ENCODE assay signal across 3 cellular contexts in the genomic region with DNA sequence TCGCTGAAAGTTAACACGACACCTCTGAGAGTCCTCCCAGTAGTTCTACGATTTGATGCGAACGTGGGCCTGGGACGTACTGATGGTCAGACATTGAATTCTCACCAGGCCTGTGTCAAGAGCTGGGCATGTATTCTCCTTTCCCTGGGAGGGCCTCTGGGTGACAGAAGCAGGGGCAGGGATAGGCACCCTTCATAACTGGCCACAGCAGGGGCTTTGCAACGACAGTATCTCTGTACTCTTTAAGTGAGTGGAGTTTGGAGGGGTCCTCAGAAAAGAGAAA.
TF ChIP-seq lines count a peak whose summit lies in the region.

No MANE protein-coding gene starts in this region.

TF ChIP-seq in A549, 52 proteins besides CTCF, POLR2A, EP300 and RAD21 (continued from another document):
- no peak for TF ChIP-seq SMC3 (IDR thresholded peaks at IDR 0.05)
TF ChIP-seq in A549: peak in this region for 0.

TF ChIP-seq in HEK293, 187 proteins besides CTCF, POLR2A, EP300 and RAD21 (continued from another document):
- TF ChIP-seq, protein P1, sequence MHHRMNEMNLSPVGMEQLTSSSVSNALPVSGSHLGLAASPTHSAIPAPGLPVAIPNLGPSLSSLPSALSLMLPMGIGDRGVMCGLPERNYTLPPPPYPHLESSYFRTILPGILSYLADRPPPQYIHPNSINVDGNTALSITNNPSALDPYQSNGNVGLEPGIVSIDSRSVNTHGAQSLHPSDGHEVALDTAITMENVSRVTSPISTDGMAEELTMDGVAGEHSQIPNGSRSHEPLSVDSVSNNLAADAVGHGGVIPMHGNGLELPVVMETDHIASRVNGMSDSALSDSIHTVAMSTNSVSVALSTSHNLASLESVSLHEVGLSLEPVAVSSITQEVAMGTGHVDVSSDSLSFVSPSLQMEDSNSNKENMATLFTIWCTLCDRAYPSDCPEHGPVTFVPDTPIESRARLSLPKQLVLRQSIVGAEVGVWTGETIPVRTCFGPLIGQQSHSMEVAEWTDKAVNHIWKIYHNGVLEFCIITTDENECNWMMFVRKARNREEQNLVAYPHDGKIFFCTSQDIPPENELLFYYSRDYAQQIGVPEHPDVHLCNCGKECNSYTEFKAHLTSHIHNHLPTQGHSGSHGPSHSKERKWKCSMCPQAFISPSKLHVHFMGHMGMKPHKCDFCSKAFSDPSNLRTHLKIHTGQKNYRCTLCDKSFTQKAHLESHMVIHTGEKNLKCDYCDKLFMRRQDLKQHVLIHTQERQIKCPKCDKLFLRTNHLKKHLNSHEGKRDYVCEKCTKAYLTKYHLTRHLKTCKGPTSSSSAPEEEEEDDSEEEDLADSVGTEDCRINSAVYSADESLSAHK (tag by site-specific recombination; IDR thresholded peaks at IDR 0.05) = no peak
- TF ChIP-seq KLF7 (tag by site-specific recombination; IDR thresholded peaks at IDR 0.05; ENCODE audit: borderline replicate concordance) (no peak), PRDM10 (tag by site-specific recombination; IDR thresholded peaks at IDR 0.05) (0 out of 2 replicates have a peak, but pooled peaks have one; percentile 19)

TF ChIP-seq in GM23338, 12 proteins besides CTCF, POLR2A, EP300 and RAD21 (continued from another document):
- TF ChIP-seq, protein P2, sequence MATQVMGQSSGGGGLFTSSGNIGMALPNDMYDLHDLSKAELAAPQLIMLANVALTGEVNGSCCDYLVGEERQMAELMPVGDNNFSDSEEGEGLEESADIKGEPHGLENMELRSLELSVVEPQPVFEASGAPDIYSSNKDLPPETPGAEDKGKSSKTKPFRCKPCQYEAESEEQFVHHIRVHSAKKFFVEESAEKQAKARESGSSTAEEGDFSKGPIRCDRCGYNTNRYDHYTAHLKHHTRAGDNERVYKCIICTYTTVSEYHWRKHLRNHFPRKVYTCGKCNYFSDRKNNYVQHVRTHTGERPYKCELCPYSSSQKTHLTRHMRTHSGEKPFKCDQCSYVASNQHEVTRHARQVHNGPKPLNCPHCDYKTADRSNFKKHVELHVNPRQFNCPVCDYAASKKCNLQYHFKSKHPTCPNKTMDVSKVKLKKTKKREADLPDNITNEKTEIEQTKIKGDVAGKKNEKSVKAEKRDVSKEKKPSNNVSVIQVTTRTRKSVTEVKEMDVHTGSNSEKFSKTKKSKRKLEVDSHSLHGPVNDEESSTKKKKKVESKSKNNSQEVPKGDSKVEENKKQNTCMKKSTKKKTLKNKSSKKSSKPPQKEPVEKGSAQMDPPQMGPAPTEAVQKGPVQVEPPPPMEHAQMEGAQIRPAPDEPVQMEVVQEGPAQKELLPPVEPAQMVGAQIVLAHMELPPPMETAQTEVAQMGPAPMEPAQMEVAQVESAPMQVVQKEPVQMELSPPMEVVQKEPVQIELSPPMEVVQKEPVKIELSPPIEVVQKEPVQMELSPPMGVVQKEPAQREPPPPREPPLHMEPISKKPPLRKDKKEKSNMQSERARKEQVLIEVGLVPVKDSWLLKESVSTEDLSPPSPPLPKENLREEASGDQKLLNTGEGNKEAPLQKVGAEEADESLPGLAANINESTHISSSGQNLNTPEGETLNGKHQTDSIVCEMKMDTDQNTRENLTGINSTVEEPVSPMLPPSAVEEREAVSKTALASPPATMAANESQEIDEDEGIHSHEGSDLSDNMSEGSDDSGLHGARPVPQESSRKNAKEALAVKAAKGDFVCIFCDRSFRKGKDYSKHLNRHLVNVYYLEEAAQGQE (IDR thresholded peaks at IDR 0.05; ENCODE audit: unreplicated experiment) = no peak
- no peak for TF ChIP-seq EZH2 (IDR thresholded peaks at IDR 0.05; ENCODE audit: low read depth, unreplicated experiment)
- no peak for TF ChIP-seq STAT1 (IDR thresholded peaks at IDR 0.05; ENCODE audit: unreplicated experiment)
- no peak for TF ChIP-seq POLR2AphosphoS5 (IDR thresholded peaks at IDR 0.05; ENCODE audit: low read depth)
- no peak for TF ChIP-seq ZNF114 (CRISPR knock-in tag; IDR thresholded peaks at IDR 0.05)
- no peak for TF ChIP-seq ZNF462 (CRISPR knock-in tag; IDR thresholded peaks at IDR 0.05)
- TF ChIP-seq ETS1 (IDR thresholded peaks at IDR 0.05) = no peak
- TF ChIP-seq ZNF331 (CRISPR knock-in tag; IDR thresholded peaks at IDR 0.05; ENCODE audit: low read depth) = no peak
- no peak for TF ChIP-seq CREB1 (CRISPR knock-in tag; IDR thresholded peaks at IDR 0.05; ENCODE audit: low read depth)
- TF ChIP-seq EZH2phosphoT487 (IDR thresholded peaks at IDR 0.05; ENCODE audit: unreplicated experiment) = no peak
TF ChIP-seq in GM23338: peak in this region for 0.
